Comparison of ENCODE assay signal across 8 cellular contexts in the genomic region with DNA sequence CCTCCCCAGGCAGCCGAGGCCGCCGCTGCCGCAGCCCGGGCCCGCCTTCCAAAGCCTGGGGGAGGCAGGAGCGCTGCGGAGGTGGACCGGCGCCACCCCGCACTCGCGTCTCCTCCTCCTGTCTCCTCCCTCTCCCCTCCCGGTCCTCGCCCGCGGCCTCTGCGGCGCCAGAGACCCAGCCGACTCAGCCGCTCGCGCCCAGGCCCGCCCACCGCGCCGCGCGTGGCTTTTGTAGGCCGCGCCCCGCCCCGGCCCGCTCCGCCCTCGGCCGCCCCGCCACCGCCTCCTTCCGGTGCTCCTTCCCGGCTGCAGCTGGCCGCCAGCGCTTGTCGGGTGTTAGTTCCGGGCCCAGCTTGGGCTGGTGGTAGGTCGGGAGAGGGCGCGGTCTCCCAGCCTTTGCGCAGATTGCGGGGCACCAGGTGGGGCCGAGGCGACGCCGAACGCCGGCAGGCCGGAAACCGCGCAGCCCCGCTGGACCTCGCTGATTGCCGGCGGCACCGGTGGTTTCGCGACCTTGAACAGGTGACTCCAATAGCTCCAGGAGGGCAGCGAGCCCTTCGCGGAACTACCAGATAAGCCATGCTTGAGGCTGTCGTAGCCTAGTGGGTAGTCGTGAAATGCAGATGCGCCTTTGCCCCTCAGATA.
DNase-seq lines count a peak whose midpoint lies in the region; ATAC-seq lines count a peak whose summit lies in the region.

Gene CAPRIN2 (minus strand): TSS at position 202 of the 645 bp plus-strand sequence. CDS start 1,431 bp downstream, outside the sequence.

- H3K4me2 ChIP-seq in BLaER1 = peak within 1 kb of the TSS; percentile 95

- ATAC-seq in GM19324 (IDR thresholded peaks at IDR 0.05; ENCODE audit: low FRiP score, unreplicated experiment) = peak; percentile 97
- ATAC-seq in HG03460 (IDR thresholded peaks at IDR 0.05; ENCODE audit: unreplicated experiment) = peak; percentile 91

- peak within 1 kb of the TSS; percentile 83 for H3K9ac ChIP-seq in BLaER1

- H3K4me1 ChIP-seq in BLaER1 = peaks cover 20% of the 10 kb centered on the region

- H3K27ac ChIP-seq in BLaER1 (peak within 1 kb of the TSS; percentile 79), cingulate gyrus (ENCODE audit: low read depth, low read length) (peak within 1 kb of the TSS; percentile 88)

- peak within 1 kb of the TSS; percentile 85 for H3K4me3 ChIP-seq in BLaER1

- no peaks in the 10 kb centered on the region for H3K9me3 ChIP-seq in BLaER1

- no peaks in the 10 kb centered on the region for H4K20me1 ChIP-seq in BLaER1

- H3K36me3 ChIP-seq in BLaER1 = no peaks in the 10 kb centered on the region

- DNase-seq in NCI-H524 (lab: John Stamatoyannopoulos, UW) (peak; percentile 85 to 90), kidney tubule cell (ENCODE audit: low spot score) (peak; percentile 97)
- DNase-seq in activated CD4-positive, alpha-beta T cell treated with anti-CD3 and anti-CD28 coated beads for 4 hours = peak; percentile 94
- peak; percentile 85 to 88 for DNase-seq in stimulated activated CD4-positive, alpha-beta T cell treated with anti-CD3 and anti-CD28 coated beads, Interleukin-1b, Interleukin-23, amount 100 ng/mL, for 1 hour (ENCODE audit: low read depth in 2 of 2)

- H3K27me3 ChIP-seq in BLaER1 = no peaks in the 10 kb centered on the region

Comparison
In these comparisons a context has a peak if more than half of its experiments do, and no peak if none do; other contexts are left out.
1. Peak in every context shown above with its lines: DNase-seq, ATAC-seq, H3K4me3 ChIP-seq and H3K27ac ChIP-seq.